ENCODE assay signal across 8 cellular contexts in genomic region chr17:41496803-41497484, GRCh38. TPM values are rescaled to one million over a fixed set of nuclear protein-coding genes. Genes with fewer than 3 reads are reported as not detected.
DNase-seq lines count a peak whose midpoint lies in the region; ATAC-seq, FAIRE-seq and TF ChIP-seq lines count a peak whose summit lies in the region.

No MANE protein-coding gene starts in this region.

- CTCF ChIA-PET in HepG2 (lab: Yijun Ruan, JAX; ENCODE audit: low intra/inter-chr PET ratio, low total read pairs), result interaction anchor here (0.6 to 1.4 kb wide), 3 partner anchors 10 to 587 kb away, joined by 3 to 5 read pairs (median 4); no protein-coding TSS in a partner anchor

- TF ChIP-seq POLR2A in HepG2 (IDR thresholded peaks at IDR 0.05; ENCODE audit: insufficient read depth in 1 of 2, low read depth in 2 of 2, low read length in 2 of 2), result no peak

- no peaks in the 10 kb centered on the region for H3F3A ChIP-seq in GM23248 (ENCODE audit: insufficient read depth)

- no peak overlapping the region for H3K4me3 ChIP-seq in GM23248
- H3K4me3 ChIP-seq in WI38 (ENCODE audit: low read depth, low read length), result no peak overlapping the region
- H3K4me3 ChIP-seq in HepG2 (replicated peaks in 1 of 3; ENCODE audit: insufficient read depth in 1 of 3, low read depth in 2 of 3, low read length in 3 of 3), result peak overlapping the region in 1 of 3 experiments; percentile 37; a peak in 1 of 6 replicates

- no peaks in the 10 kb centered on the region for H3K9me2 ChIP-seq in GM23248 (ENCODE audit: insufficient read depth)

- FAIRE-seq in D721Med (lab: Jason Lieb, UNC) (no peak), HepG2 (lab: Jason Lieb, UNC) (peak; percentile 89)

- BruUV-seq in HepG2 (replicated peaks; lab: Mats Ljungman, UMichigan), result no TSS peak

- WGBS in GM23248 (ENCODE audit: low coverage in 1 of 2, low lambda C conversion rate in 2 of 2, missing lambda C conversion rate in 2 of 2), 2 experiments, result 53 to 58% methylated on average over 12 of the region's 12 CpGs
- WGBS in HepG2 (ENCODE audit: low lambda C conversion rate), result 43% methylated on average over 8 of the region's 12 CpGs

- H3K79me2 ChIP-seq in GM23248 (ENCODE audit: insufficient read depth) (no peaks in the 10 kb centered on the region), HepG2 (ENCODE audit: insufficient read depth, low read length) (no peaks in the 10 kb centered on the region)

- H3K36me3 ChIP-seq in GM23248 (ENCODE audit: low read depth) (no peaks in the 10 kb centered on the region), HepG2 (replicated peaks in 1 of 2; ENCODE audit: control insufficient read depth in 1 of 2, insufficient read depth in 2 of 2, low read length in 2 of 2) (no peaks in the 10 kb centered on the region)

- DNase-seq in D721Med (ENCODE audit: insufficient read length, low spot score) (no peak), GM23248 (peak; percentile 93), NCI-H1694 treated with DMSO at 0.1 percent for 48 hours (lab: John Stamatoyannopoulos, UW) (peak; percentile 47), HepG2 (ENCODE audit: low spot score) (peak; percentile 86)
- peak; percentile 30 for DNase-seq in central memory CD4-positive, alpha-beta T cell
- peak; percentile 41 to 78 (median 70) for DNase-seq in stimulated activated CD4-positive, alpha-beta T cell treated with anti-CD3 and anti-CD28 coated beads, TNF-alpha, amount 100 ng/mL, for 48 hours (ENCODE audit: low read depth in 3 of 3)

- H4K20me1 ChIP-seq in GM23248 (ENCODE audit: insufficient read depth) (no peaks in the 10 kb centered on the region), HepG2 (ENCODE audit: insufficient read depth, low read length) (no peaks in the 10 kb centered on the region)

- H3K27me3 ChIP-seq in GM23248 (replicated peaks; ENCODE audit: insufficient read depth), result no peaks in the 10 kb centered on the region
- peaks cover 5 to 33% of the 10 kb centered on the region in 2 experiments; a peak in 4 of 5 replicates for H3K27me3 ChIP-seq in HepG2 (ENCODE audit: control insufficient read depth in 1 of 2, insufficient read depth in 2 of 2, low read length in 2 of 2)

- H3K4me1 ChIP-seq in GM23248 (ENCODE audit: insufficient read depth), result peaks cover 25% of the 10 kb centered on the region
- peaks cover 18% of the 10 kb centered on the region for H3K4me1 ChIP-seq in HepG2 (ENCODE audit: insufficient read depth, low read length)

- H2AFZ ChIP-seq in GM23248, result peak overlapping the region; percentile 66
- H2AFZ ChIP-seq in HepG2 (ENCODE audit: low read length), result peak overlapping the region; percentile 50

- no peaks in the 10 kb centered on the region for H3K9me3 ChIP-seq in GM23248 (ENCODE audit: low read depth)
- H3K9me3 ChIP-seq in HepG2 (ENCODE audit: low read length), result no peaks in the 10 kb centered on the region

- TF ChIP-seq EP300 in HepG2 (IDR thresholded peaks at IDR 0.05; ENCODE audit: low read depth in 2 of 2, low read length in 2 of 2), result no peak
- no peak for TF ChIP-seq EP300 in HepG2 (CRISPR knock-in tag; IDR thresholded peaks at IDR 0.05; ENCODE audit: borderline replicate concordance)

- intact Hi-C loops in HepG2 (cut with micrococcal nuclease; ENCODE audit: unreplicated experiment), result no loop called here

- in situ Hi-C loops in GM23248 (cut with MboI) (no loop called here), HepG2 (cut with HindIII; ENCODE audit: extremely low pct_ligation_motif_present, low pct_unique_long_range_greater_than_20kb) (no loop called here)

- ATAC-seq in HepG2 (peak; percentile 95), GM18502 (IDR thresholded peaks at IDR 0.05; ENCODE audit: poor library complexity, unreplicated experiment) (no peak)

- TF ChIP-seq CTCF in D721Med (IDR thresholded peaks at IDR 0.05; ENCODE audit: insufficient read depth, missing control alignments) (peak; percentile 35), WI38 (IDR thresholded peaks at IDR 0.05; ENCODE audit: low read depth, low read length) (peak; percentile 84), HepG2 (CRISPR knock-in tag; IDR thresholded peaks at IDR 0.05) (peak; percentile 93)

- peak overlapping the region; percentile 26; the same call in 1 of the 2 replicates for H3K9ac ChIP-seq in GM23248
- H3K9ac ChIP-seq in HepG2 (ENCODE audit: insufficient read depth, low read depth, low read length), result no peak overlapping the region

- H3K27ac ChIP-seq in GM23248 (no peak overlapping the region), HepG2 (ENCODE audit: extremely low read length, insufficient read depth, low read length) (no peak overlapping the region)

- H3K4me2 ChIP-seq in GM23248 (ENCODE audit: unreplicated experiment) (peak overlapping the region; percentile 73), HepG2 (ENCODE audit: low read depth, low read length) (peak overlapping the region; percentile 57)

- TF ChIP-seq RAD21 in HepG2 (CRISPR knock-in tag; IDR thresholded peaks at IDR 0.05), result peak; percentile 83

- POLR2A ChIA-PET in HepG2 (lab: Yijun Ruan, JAX), result no interaction called here

RNA-seq across cellular contexts. Expression of gene KRT36, which starts 7.2 kb away (rescaled TPM):
- not detected in 2 replicates for total RNA-seq in GM23248 (2014; rRNA removed; shearing (Covaris generic))
- polyA plus RNA-seq in GM23248 (2016; fragmentation: Nextera tagmentation; extraction: Ambion mirVana) (not detected in 2 replicates), HepG2 (2011; rRNA removed) (not detected in 2 replicates)
- total RNA-seq in HepG2 (2016; rRNA removed; fragmentation: Illumina TruSeq; extraction: Trizol), result not detected in 2 replicates
- total RNA-seq in HepG2 (2016; cell fraction: cytosol; rRNA removed; fragmentation: Illumina TruSeq; extraction: Trizol; ENCODE audit: low read depth), result not detected in 2 replicates
- not detected in 2 replicates for total RNA-seq in HepG2 (2016; cell fraction: insoluble cytoplasmic fraction; rRNA removed; fragmentation: Illumina TruSeq; extraction: Trizol)
- not detected in 2 replicates for total RNA-seq in HepG2 (2016; cell fraction: membrane; rRNA removed; fragmentation: Illumina TruSeq; extraction: Trizol)
- not detected in 2 replicates for total RNA-seq in HepG2 (2016; cell fraction: nucleus; rRNA removed; fragmentation: Illumina TruSeq; extraction: Trizol)
- polyA plus RNA-seq in HepG2 (2011; cell fraction: cytosol; rRNA removed), result not detected in 2 replicates
- polyA plus RNA-seq in HepG2 (2011; cell fraction: nucleus; rRNA removed), result not detected in 2 replicates
- not detected in 2 replicates for polyA plus RNA-seq in HepG2 (2012)
- not detected in 2 replicates for polyA plus RNA-seq in HepG2 (2016; cell fraction: cytosol; fragmentation: Illumina TruSeq; extraction: Trizol; ENCODE audit: low read depth)
- not detected in 2 replicates for polyA plus RNA-seq in HepG2 (2016; cell fraction: insoluble cytoplasmic fraction; fragmentation: Illumina TruSeq; extraction: Trizol; ENCODE audit: low read depth)
- not detected in 2 replicates for polyA plus RNA-seq in HepG2 (2016; cell fraction: membrane; fragmentation: Illumina TruSeq; extraction: Trizol; ENCODE audit: low read depth)
- polyA plus RNA-seq in HepG2 (2016; cell fraction: nucleus; fragmentation: Illumina TruSeq; extraction: Trizol; ENCODE audit: insufficient read depth, low read depth), result not detected in 2 replicates
- not detected in 2 replicates for polyA minus RNA-seq in HepG2 (2011; rRNA and poly(A)+ RNA removed; ENCODE audit: low replicate concordance)
- not detected in 2 replicates for polyA minus RNA-seq in HepG2 (2011; cell fraction: cytosol; rRNA and poly(A)+ RNA removed)
- not detected in 2 replicates for polyA minus RNA-seq in HepG2 (2011; cell fraction: nucleus; rRNA and poly(A)+ RNA removed)

RNA-seq across cellular contexts. Expression of gene KRT13, which starts 8.5 kb away (rescaled TPM):
- 0.76 TPM in 1 of 2 replicates, not detected in the other for total RNA-seq in GM23248 (2014; rRNA removed; shearing (Covaris generic))
- not detected in 2 replicates for polyA plus RNA-seq in GM23248 (2016; fragmentation: Nextera tagmentation; extraction: Ambion mirVana)
- not detected in 2 replicates for total RNA-seq in HepG2 (2016; rRNA removed; fragmentation: Illumina TruSeq; extraction: Trizol)
- not detected in 2 replicates for total RNA-seq in HepG2 (2016; cell fraction: cytosol; rRNA removed; fragmentation: Illumina TruSeq; extraction: Trizol; ENCODE audit: low read depth)
- not detected in 2 replicates for total RNA-seq in HepG2 (2016; cell fraction: insoluble cytoplasmic fraction; rRNA removed; fragmentation: Illumina TruSeq; extraction: Trizol)
- not detected in 2 replicates for total RNA-seq in HepG2 (2016; cell fraction: membrane; rRNA removed; fragmentation: Illumina TruSeq; extraction: Trizol)
- not detected in 2 replicates for total RNA-seq in HepG2 (2016; cell fraction: nucleus; rRNA removed; fragmentation: Illumina TruSeq; extraction: Trizol)
- 0.30 TPM in 1 of 2 replicates, not detected in the other for polyA plus RNA-seq in HepG2 (2011; rRNA removed)
- 0.05 TPM in 1 of 2 replicates, not detected in the other for polyA plus RNA-seq in HepG2 (2011; cell fraction: cytosol; rRNA removed)
- 0.09 TPM in 1 of 2 replicates, not detected in the other for polyA plus RNA-seq in HepG2 (2011; cell fraction: nucleus; rRNA removed)
- not detected in 2 replicates for polyA plus RNA-seq in HepG2 (2012)
- not detected in 2 replicates for polyA plus RNA-seq in HepG2 (2016; cell fraction: cytosol; fragmentation: Illumina TruSeq; extraction: Trizol; ENCODE audit: low read depth)
- polyA plus RNA-seq in HepG2 (2016; cell fraction: insoluble cytoplasmic fraction; fragmentation: Illumina TruSeq; extraction: Trizol; ENCODE audit: low read depth), result not detected in 2 replicates
- polyA plus RNA-seq in HepG2 (2016; cell fraction: membrane; fragmentation: Illumina TruSeq; extraction: Trizol; ENCODE audit: low read depth), result not detected in 2 replicates
- polyA plus RNA-seq in HepG2 (2016; cell fraction: nucleus; fragmentation: Illumina TruSeq; extraction: Trizol; ENCODE audit: insufficient read depth, low read depth), result not detected in 2 replicates
- 0.70 TPM in 1 of 2 replicates, not detected in the other for polyA minus RNA-seq in HepG2 (2011; rRNA and poly(A)+ RNA removed; ENCODE audit: low replicate concordance)
- polyA minus RNA-seq in HepG2 (2011; cell fraction: cytosol; rRNA and poly(A)+ RNA removed), result not detected in 2 replicates
- polyA minus RNA-seq in HepG2 (2011; cell fraction: nucleus; rRNA and poly(A)+ RNA removed), result not detected in 2 replicates

RNA-seq across cellular contexts. Expression of gene KRT35, which starts 16.0 kb away (rescaled TPM):
- total RNA-seq in GM23248 (2014; rRNA removed; shearing (Covaris generic)), result not detected in 2 replicates
- polyA plus RNA-seq in GM23248 (2016; fragmentation: Nextera tagmentation; extraction: Ambion mirVana) (not detected in 2 replicates), HepG2 (2011; rRNA removed) (not detected in 2 replicates)
- total RNA-seq in HepG2 (2016; rRNA removed; fragmentation: Illumina TruSeq; extraction: Trizol), result not detected in 2 replicates
- total RNA-seq in HepG2 (2016; cell fraction: cytosol; rRNA removed; fragmentation: Illumina TruSeq; extraction: Trizol; ENCODE audit: low read depth), result not detected in 2 replicates
- total RNA-seq in HepG2 (2016; cell fraction: insoluble cytoplasmic fraction; rRNA removed; fragmentation: Illumina TruSeq; extraction: Trizol), result not detected in 2 replicates
- not detected in 2 replicates for total RNA-seq in HepG2 (2016; cell fraction: membrane; rRNA removed; fragmentation: Illumina TruSeq; extraction: Trizol)
- not detected in 2 replicates for total RNA-seq in HepG2 (2016; cell fraction: nucleus; rRNA removed; fragmentation: Illumina TruSeq; extraction: Trizol)
- not detected in 2 replicates for polyA plus RNA-seq in HepG2 (2011; cell fraction: cytosol; rRNA removed)
- not detected in 2 replicates for polyA plus RNA-seq in HepG2 (2011; cell fraction: nucleus; rRNA removed)
- polyA plus RNA-seq in HepG2 (2012), result not detected in 2 replicates
- not detected in 2 replicates for polyA plus RNA-seq in HepG2 (2016; cell fraction: cytosol; fragmentation: Illumina TruSeq; extraction: Trizol; ENCODE audit: low read depth)
- not detected in 2 replicates for polyA plus RNA-seq in HepG2 (2016; cell fraction: insoluble cytoplasmic fraction; fragmentation: Illumina TruSeq; extraction: Trizol; ENCODE audit: low read depth)
- not detected in 2 replicates for polyA plus RNA-seq in HepG2 (2016; cell fraction: membrane; fragmentation: Illumina TruSeq; extraction: Trizol; ENCODE audit: low read depth)
- polyA plus RNA-seq in HepG2 (2016; cell fraction: nucleus; fragmentation: Illumina TruSeq; extraction: Trizol; ENCODE audit: insufficient read depth, low read depth), result not detected in 2 replicates
- not detected in 2 replicates for polyA minus RNA-seq in HepG2 (2011; rRNA and poly(A)+ RNA removed; ENCODE audit: low replicate concordance)
- not detected in 2 replicates for polyA minus RNA-seq in HepG2 (2011; cell fraction: cytosol; rRNA and poly(A)+ RNA removed)
- polyA minus RNA-seq in HepG2 (2011; cell fraction: nucleus; rRNA and poly(A)+ RNA removed), result not detected in 2 replicates

RNA-seq across cellular contexts. Expression of gene KRT15, which starts 21.7 kb away (rescaled TPM):
- 0.65 and 1.1 TPM in 2 replicates for total RNA-seq in GM23248 (2014; rRNA removed; shearing (Covaris generic))
- polyA plus RNA-seq in GM23248 (2016; fragmentation: Nextera tagmentation; extraction: Ambion mirVana) (2.3 and 2.7 TPM in 2 replicates), HepG2 (2011; rRNA removed) (0.63 and 1.2 TPM in 2 replicates)
- total RNA-seq in HepG2 (2016; rRNA removed; fragmentation: Illumina TruSeq; extraction: Trizol), result 0.46 and 0.94 TPM in 2 replicates
- total RNA-seq in HepG2 (2016; cell fraction: cytosol; rRNA removed; fragmentation: Illumina TruSeq; extraction: Trizol; ENCODE audit: low read depth), result 0.26 and 0.30 TPM in 2 replicates
- total RNA-seq in HepG2 (2016; cell fraction: insoluble cytoplasmic fraction; rRNA removed; fragmentation: Illumina TruSeq; extraction: Trizol), result 0.52 and 0.62 TPM in 2 replicates
- total RNA-seq in HepG2 (2016; cell fraction: membrane; rRNA removed; fragmentation: Illumina TruSeq; extraction: Trizol), result 0.53 and 0.59 TPM in 2 replicates
- 0.63 and 1.2 TPM in 2 replicates for total RNA-seq in HepG2 (2016; cell fraction: nucleus; rRNA removed; fragmentation: Illumina TruSeq; extraction: Trizol)
- polyA plus RNA-seq in HepG2 (2011; cell fraction: cytosol; rRNA removed), result 0.85 and 0.87 TPM in 2 replicates
- 1.6 and 2.2 TPM in 2 replicates for polyA plus RNA-seq in HepG2 (2011; cell fraction: nucleus; rRNA removed)
- 0.27 and 0.33 TPM in 2 replicates for polyA plus RNA-seq in HepG2 (2012)
- 0.18 and 0.42 TPM in 2 replicates for polyA plus RNA-seq in HepG2 (2016; cell fraction: cytosol; fragmentation: Illumina TruSeq; extraction: Trizol; ENCODE audit: low read depth)
- polyA plus RNA-seq in HepG2 (2016; cell fraction: insoluble cytoplasmic fraction; fragmentation: Illumina TruSeq; extraction: Trizol; ENCODE audit: low read depth), result 0.56 and 0.61 TPM in 2 replicates
- 0.31 and 0.50 TPM in 2 replicates for polyA plus RNA-seq in HepG2 (2016; cell fraction: membrane; fragmentation: Illumina TruSeq; extraction: Trizol; ENCODE audit: low read depth)
- polyA plus RNA-seq in HepG2 (2016; cell fraction: nucleus; fragmentation: Illumina TruSeq; extraction: Trizol; ENCODE audit: insufficient read depth, low read depth), result 1.0 TPM in 2 replicates
- polyA minus RNA-seq in HepG2 (2011; rRNA and poly(A)+ RNA removed; ENCODE audit: low replicate concordance), result 0.28 and 4.2 TPM in 2 replicates
- 1.1 TPM in 1 of 2 replicates, not detected in the other for polyA minus RNA-seq in HepG2 (2011; cell fraction: cytosol; rRNA and poly(A)+ RNA removed)
- 0.39 and 0.62 TPM in 2 replicates for polyA minus RNA-seq in HepG2 (2011; cell fraction: nucleus; rRNA and poly(A)+ RNA removed)

RNA-seq across cellular contexts. Expression of gene KRT32, which starts 29.8 kb away (rescaled TPM):
- total RNA-seq in GM23248 (2014; rRNA removed; shearing (Covaris generic)), result not detected in 2 replicates
- polyA plus RNA-seq in GM23248 (2016; fragmentation: Nextera tagmentation; extraction: Ambion mirVana) (not detected in 2 replicates), HepG2 (2011; rRNA removed) (not detected in 2 replicates)
- total RNA-seq in HepG2 (2016; rRNA removed; fragmentation: Illumina TruSeq; extraction: Trizol), result not detected in 2 replicates
- total RNA-seq in HepG2 (2016; cell fraction: cytosol; rRNA removed; fragmentation: Illumina TruSeq; extraction: Trizol; ENCODE audit: low read depth), result not detected in 2 replicates
- not detected in 2 replicates for total RNA-seq in HepG2 (2016; cell fraction: insoluble cytoplasmic fraction; rRNA removed; fragmentation: Illumina TruSeq; extraction: Trizol)
- not detected in 2 replicates for total RNA-seq in HepG2 (2016; cell fraction: membrane; rRNA removed; fragmentation: Illumina TruSeq; extraction: Trizol)
- total RNA-seq in HepG2 (2016; cell fraction: nucleus; rRNA removed; fragmentation: Illumina TruSeq; extraction: Trizol), result not detected in 2 replicates
- not detected in 2 replicates for polyA plus RNA-seq in HepG2 (2011; cell fraction: cytosol; rRNA removed)
- polyA plus RNA-seq in HepG2 (2011; cell fraction: nucleus; rRNA removed), result not detected in 2 replicates
- polyA plus RNA-seq in HepG2 (2012), result not detected in 2 replicates
- polyA plus RNA-seq in HepG2 (2016; cell fraction: cytosol; fragmentation: Illumina TruSeq; extraction: Trizol; ENCODE audit: low read depth), result not detected in 2 replicates
- polyA plus RNA-seq in HepG2 (2016; cell fraction: insoluble cytoplasmic fraction; fragmentation: Illumina TruSeq; extraction: Trizol; ENCODE audit: low read depth), result not detected in 2 replicates
- polyA plus RNA-seq in HepG2 (2016; cell fraction: membrane; fragmentation: Illumina TruSeq; extraction: Trizol; ENCODE audit: low read depth), result not detected in 2 replicates
- polyA plus RNA-seq in HepG2 (2016; cell fraction: nucleus; fragmentation: Illumina TruSeq; extraction: Trizol; ENCODE audit: insufficient read depth, low read depth), result not detected in 2 replicates
- polyA minus RNA-seq in HepG2 (2011; rRNA and poly(A)+ RNA removed; ENCODE audit: low replicate concordance), result not detected in 2 replicates
- not detected in 2 replicates for polyA minus RNA-seq in HepG2 (2011; cell fraction: cytosol; rRNA and poly(A)+ RNA removed)
- polyA minus RNA-seq in HepG2 (2011; cell fraction: nucleus; rRNA and poly(A)+ RNA removed), result not detected in 2 replicates

Comparison
In these comparisons a context has a peak if more than half of its experiments do, and no peak if none do; other contexts are left out.
1. CTCF ChIP-seq: peak in every context shown above with its lines; median percentile 93 in HepG2; 84 in WI38; 35 in D721Med.